Comparison of ENCODE assay signal across 22 cellular contexts in the genomic region with DNA sequence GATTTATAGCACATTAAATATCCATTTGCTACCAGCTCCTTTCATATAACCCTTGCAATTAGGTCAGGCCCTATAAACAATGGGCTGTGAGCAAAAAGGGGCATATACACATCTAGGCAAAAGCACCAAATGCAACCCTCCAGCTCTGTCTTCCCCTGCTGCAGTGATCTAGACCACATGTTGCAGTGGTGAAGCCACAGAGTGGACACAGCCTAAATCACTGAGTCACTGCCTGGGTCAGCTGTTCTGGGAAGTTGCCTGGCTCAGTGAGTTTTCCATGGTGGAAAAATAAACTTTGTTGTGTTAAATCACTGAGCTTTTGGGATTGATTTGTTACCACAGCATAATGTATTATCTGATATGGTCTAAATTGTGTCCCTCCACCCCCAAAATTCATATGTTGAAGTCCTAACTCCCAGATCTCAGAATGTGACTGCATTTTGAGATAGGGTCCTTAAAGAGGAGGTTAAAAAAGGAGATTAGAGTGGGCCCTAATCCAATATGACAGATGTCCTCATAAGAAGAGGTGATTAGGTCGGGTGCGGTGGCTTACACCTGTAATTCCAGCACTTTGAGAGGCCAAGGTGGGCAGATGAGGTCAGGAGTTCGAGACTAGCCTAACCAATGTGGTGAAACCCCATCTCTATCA.
A peak's percentile ranks its signal among the peaks of the same experiment; 100 is the strongest.
DNase-seq lines count a peak whose midpoint lies in the region; ATAC-seq, FAIRE-seq and TF ChIP-seq lines count a peak whose summit lies in the region.
"Had no signal": no experiment of that assay in that cellular context is flagged by ENCODE, and none has a peak within 500 bp of the region (broad histone marks: within the 10 kb centered on the region; RNA-seq: fewer than 3 reads in every experiment).

No MANE protein-coding gene starts in this region.

- intact Hi-C loops in upper lobe of right lung (cut with DNase I): no loop called here
- intact Hi-C loops in CD14-positive monocyte (cut with micrococcal nuclease): no loop called here
- intact Hi-C loops in prostate gland (cut with DNase I): no loop called here

- H3K36me3 ChIP-seq in astrocyte (ENCODE audit: insufficient read depth, low read length) (no peaks in the 10 kb centered on the region), upper lobe of right lung (no peaks in the 10 kb centered on the region), prostate gland (no peaks in the 10 kb centered on the region)
- H3K36me3 ChIP-seq: cardiac muscle cell, tibial artery had no signal

- FAIRE-seq in astrocyte (lab: Jason Lieb, UNC): no peak
- FAIRE-seq: GM12891 had no signal

- peaks cover 8% of the 10 kb centered on the region for H3K27me3 ChIP-seq in astrocyte (ENCODE audit: insufficient read depth, low read length)
- peaks cover 46% of the 10 kb centered on the region for H3K27me3 ChIP-seq in foreskin keratinocyte
- no peaks in the 10 kb centered on the region for H3K27me3 ChIP-seq in upper lobe of right lung
- H3K27me3 ChIP-seq in prostate gland (replicated peaks; ENCODE audit: insufficient read depth): no peaks in the 10 kb centered on the region

- no peak overlapping the region for H3K9ac ChIP-seq in astrocyte (ENCODE audit: low read length)

- peaks cover 12% of the 10 kb centered on the region for H3K27me3 Mint-ChIP-seq in HFFc6 (ENCODE audit: insufficient read depth)
- H3K27me3 Mint-ChIP-seq in astrocyte (ENCODE audit: low read depth, unreplicated experiment): peaks cover 2% of the 10 kb centered on the region
- H3K27me3 Mint-ChIP-seq in CD14-positive monocyte (ENCODE audit: low read depth in 3 of 3): peaks cover 23 to 38% (median 31%) of the 10 kb centered on the region in 3 donors

- H3K4me3 ChIP-seq in astrocyte (ENCODE audit: insufficient read depth, low read depth, low read length) (no peak overlapping the region), upper lobe of right lung (no peak overlapping the region), prostate gland (no peak overlapping the region)
- H3K4me3 ChIP-seq: cardiac muscle cell, tibial artery had no signal

- H3K4me1 ChIP-seq in astrocyte (ENCODE audit: insufficient read depth, low read length) (no peaks in the 10 kb centered on the region), foreskin keratinocyte (no peaks in the 10 kb centered on the region), upper lobe of right lung (no peaks in the 10 kb centered on the region), prostate gland (replicated peaks) (no peaks in the 10 kb centered on the region)

- WGBS in prostate gland: 90% methylated on average over 3 of the region's 3 CpGs

- peak; percentile 35 for DNase-seq in HFFc6
- DNase-seq in astrocyte (ENCODE audit: low read depth): peak; percentile 55
- DNase-seq in foreskin keratinocyte: no peak
- DNase-seq in upper lobe of right lung: no peak
- no peak for DNase-seq in CD14-positive monocyte (ENCODE audit: low spot score)
- DNase-seq in prostate gland (ENCODE audit: low spot score): no peak
- DNase-seq in central memory CD4-positive, alpha-beta T cell: no peak
- DNase-seq: activated CD4-positive, CD25-positive, alpha-beta regulatory T cell treated with anti-CD3 and anti-CD28 coated beads, Interleukin-2, amount 50 U/mL, for 72 hours; activated naive CD4-positive, alpha-beta T cell; CD4-positive, alpha-beta T cell; effector memory CD4-positive, alpha-beta T cell; glutamatergic neuron; H7; NCI-H1092 treated with DMSO at 0.1 percent for 48 hours; stimulated activated CD4-positive, alpha-beta T cell treated with anti-CD3 and anti-CD28 coated beads, Interleukin-4, amount 100 ng/mL, for 4 hours; T-helper 1 cell; tibial artery had no signal

- H3K4me3 Mint-ChIP-seq in HFFc6: no peak overlapping the region
- H3K4me3 Mint-ChIP-seq in astrocyte (ENCODE audit: unreplicated experiment): no peak overlapping the region
- H3K4me3 Mint-ChIP-seq in CD14-positive monocyte: no peak overlapping the region
- H3K4me3 Mint-ChIP-seq: CD4-positive, alpha-beta T cell; IgD-negative memory B cell had no signal

- TF ChIP-seq CTCF in HFFc6 (IDR thresholded peaks at IDR 0.05) (no peak), astrocyte (IDR thresholded peaks at IDR 0.05; ENCODE audit: insufficient read depth, low read depth, low read length) (no peak), foreskin keratinocyte (conservative IDR thresholded peaks at IDR 0.05) (no peak), upper lobe of right lung (IDR thresholded peaks at IDR 0.05) (no peak), CD14-positive monocyte (IDR thresholded peaks at IDR 0.05) (no peak), prostate gland (IDR thresholded peaks at IDR 0.05) (no peak)

- H2AFZ ChIP-seq in astrocyte (ENCODE audit: low read depth, low read length): no peak overlapping the region

- H3K27ac ChIP-seq in astrocyte (ENCODE audit: low read depth, low read length) (no peak overlapping the region), foreskin keratinocyte (no peak overlapping the region), upper lobe of right lung (no peak overlapping the region), prostate gland (no peak overlapping the region)
- H3K27ac ChIP-seq: cardiac muscle cell, tibial artery had no signal

- no peak overlapping the region for H3K27ac Mint-ChIP-seq in HFFc6
- no peak overlapping the region for H3K27ac Mint-ChIP-seq in astrocyte (ENCODE audit: unreplicated experiment)
- no peak overlapping the region for H3K27ac Mint-ChIP-seq in CD14-positive monocyte
- H3K27ac Mint-ChIP-seq: CD4-positive, alpha-beta T cell had no signal

- no peak overlapping the region for H3K4me2 ChIP-seq in astrocyte (ENCODE audit: low read length)

- H3K4me1 Mint-ChIP-seq in HFFc6 (ENCODE audit: low read depth): peaks cover 8% of the 10 kb centered on the region
- H3K4me1 Mint-ChIP-seq in astrocyte (ENCODE audit: low read depth, unreplicated experiment): no peaks in the 10 kb centered on the region
- H3K4me1 Mint-ChIP-seq in CD14-positive monocyte: peaks cover 17% of the 10 kb centered on the region

- H3K36me3 Mint-ChIP-seq in HFFc6 (ENCODE audit: low read depth): no peaks in the 10 kb centered on the region
- no peaks in the 10 kb centered on the region for H3K36me3 Mint-ChIP-seq in astrocyte (ENCODE audit: low read depth, unreplicated experiment)
- peaks cover 4 to 6% of the 10 kb centered on the region in 2 donors for H3K36me3 Mint-ChIP-seq in CD14-positive monocyte

- ATAC-seq in foreskin keratinocyte (peak; percentile 44), upper lobe of right lung (peak; percentile 39)
- ATAC-seq: Right ventricle myocardium inferior, sciatic nerve had no signal

- no peaks in the 10 kb centered on the region for H4K20me1 ChIP-seq in astrocyte (ENCODE audit: insufficient read depth, low read length)

- TF ChIP-seq POLR2A in prostate gland (IDR thresholded peaks at IDR 0.05): no peak

- no peaks in the 10 kb centered on the region for H3K9me3 ChIP-seq in astrocyte (ENCODE audit: insufficient read depth, low read depth, low read length)
- H3K9me3 ChIP-seq in upper lobe of right lung: no peaks in the 10 kb centered on the region
- no peaks in the 10 kb centered on the region for H3K9me3 ChIP-seq in prostate gland
- H3K9me3 ChIP-seq: tibial artery had no signal

- H3K9me3 Mint-ChIP-seq in HFFc6 (no peaks in the 10 kb centered on the region), astrocyte (ENCODE audit: unreplicated experiment) (peaks cover 7% of the 10 kb centered on the region), CD14-positive monocyte (peaks cover 12 to 26% (median 17%) of the 10 kb centered on the region in 7 donors)
- H3K9me3 Mint-ChIP-seq: CD4-positive, alpha-beta T cell had no signal

- no peaks in the 10 kb centered on the region for H3K79me2 ChIP-seq in astrocyte (ENCODE audit: insufficient read depth, low read length)

Comparison
In these comparisons a context has a peak if more than half of its experiments do, and no peak if none do; other contexts are left out.
1. DNase-seq: peak in HFFc6 (single experiment) and astrocyte (single experiment); none in foreskin keratinocyte (0 of 2), upper lobe of right lung (single experiment), CD14-positive monocyte (single experiment), prostate gland (single experiment) and central memory CD4-positive, alpha-beta T cell (single experiment).